Comparison of ENCODE assay signal across 19 cellular contexts in the genomic region with DNA sequence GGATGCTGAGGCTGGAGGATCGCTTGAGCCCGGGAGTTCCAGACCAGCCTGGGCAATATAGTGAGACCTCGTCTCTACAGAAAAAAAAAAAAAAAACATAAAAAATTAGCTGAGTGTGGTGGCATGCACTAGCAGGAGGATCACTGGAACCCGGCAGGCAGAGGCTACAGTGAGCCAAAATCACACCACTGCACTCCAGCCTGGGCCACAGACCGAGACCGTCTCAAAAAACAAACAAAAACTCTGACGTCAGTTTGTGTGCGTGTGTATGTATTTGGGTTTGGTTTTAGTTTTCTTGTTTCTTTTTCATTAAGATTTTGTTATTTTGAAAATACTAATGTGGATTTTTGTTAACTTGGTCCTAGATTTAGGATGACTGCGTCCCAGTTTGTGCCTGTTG. TPM values are rescaled to one million over a fixed set of nuclear protein-coding genes. Genes with fewer than 3 reads are reported as not detected.
A peak's percentile ranks its signal among the peaks of the same experiment; 100 is the strongest.
DNase-seq lines count a peak whose midpoint lies in the region; ATAC-seq and TF ChIP-seq lines count a peak whose summit lies in the region.
"Had no signal": no experiment of that assay in that cellular context is flagged by ENCODE, and none has a peak within 500 bp of the region (broad histone marks: within the 10 kb centered on the region; RNA-seq: fewer than 3 reads in every experiment).

No MANE protein-coding gene starts in this region.

- intact Hi-C loops in colonic mucosa (cut with DNase I) (loop anchor here (10.0 kb wide), 1 partner anchor 50 kb away; no protein-coding TSS in a partner anchor), right lobe of liver (cut with DNase I) (no loop called here), spleen (cut with DNase I; ENCODE audit: low total_unique reads) (no loop called here)

- no peaks in the 10 kb centered on the region for H3K9me2 ChIP-seq in GM23248 (ENCODE audit: insufficient read depth)

- no peak for TF ChIP-seq CTCF in colonic mucosa (IDR thresholded peaks at IDR 0.05)
- no peak for TF ChIP-seq CTCF in right lobe of liver (IDR thresholded peaks at IDR 0.05)
- TF ChIP-seq CTCF in spleen (IDR thresholded peaks at IDR 0.05 in 8 of 11, conservative IDR thresholded peaks at IDR 0.05 in 3 of 11) = no peak

- H3K9me3 ChIP-seq in GM23248 (ENCODE audit: low read depth) = no peaks in the 10 kb centered on the region
- no peaks in the 10 kb centered on the region for H3K9me3 ChIP-seq in colonic mucosa
- H3K9me3 ChIP-seq in right lobe of liver = no peaks in the 10 kb centered on the region
- no peaks in the 10 kb centered on the region for H3K9me3 ChIP-seq in spleen

- no peak overlapping the region for H3K4me2 ChIP-seq in GM23248 (ENCODE audit: unreplicated experiment)

- 55 to 65% methylated on average over 9 of the region's 9 CpGs for WGBS in GM23248 (ENCODE audit: low coverage in 1 of 2, low lambda C conversion rate in 2 of 2, missing lambda C conversion rate in 2 of 2), 2 experiments
- WGBS in right lobe of liver (ENCODE audit: insufficient coverage, low coverage, low lambda C conversion rate, missing lambda C conversion rate) = 41% methylated on average over 9 of the region's 9 CpGs
- 89 to 94% (median 91%) methylated on average over 9 of the region's 9 CpGs for WGBS in spleen, 5 donors

- H3K27me3 ChIP-seq in GM23248 (replicated peaks; ENCODE audit: insufficient read depth) (no peaks in the 10 kb centered on the region), colonic mucosa (no peaks in the 10 kb centered on the region), right lobe of liver (no peaks in the 10 kb centered on the region), spleen (replicated peaks in 1 of 7) (no peaks in the 10 kb centered on the region)

- DNase-seq in GM23248 (no peak), colonic mucosa (no peak), right lobe of liver (no peak), spleen (no peak), GM03348 (ENCODE audit: low spot score) (no peak), dermis blood vessel endothelial cell (no peak)
- DNase-seq in activated CD4-positive, alpha-beta T cell treated with anti-CD3 and anti-CD28 coated beads for 1 hour = no peak
- DNase-seq in NK-92 treated with Interleukin-12 subunit alpha and Interleukin-12 subunit beta, amount 100 ng/mL, for 24 hours (lab: John Stamatoyannopoulos, UW) = no peak
- DNase-seq: activated CD4-positive, alpha-beta T cell treated with anti-CD3 and anti-CD28 coated beads, Interleukin-2, amount 50 U/mL, for 4 hours; activated naive CD4-positive, alpha-beta T cell treated with Interleukin-2 at 50 U/mL for 16 hours; aorta; CD4-positive, CD25-positive, alpha-beta regulatory T cell; DND-41; NCI-H2029; NCI-H510A treated with DMSO at 0.1 percent for 48 hours; stimulated activated CD4-positive, alpha-beta T cell treated with anti-CD3 and anti-CD28 coated beads, Interleukin-15, amount 100 ng/mL, for 24 hours; T-cell had no signal

- peaks cover 30% of the 10 kb centered on the region for H3K79me2 ChIP-seq in GM23248 (ENCODE audit: insufficient read depth)

- TF ChIP-seq POLR2A in right lobe of liver (IDR thresholded peaks at IDR 0.05) = no peak
- no peak for TF ChIP-seq POLR2A in spleen (IDR thresholded peaks at IDR 0.05)

- peaks cover 27% of the 10 kb centered on the region for H3K4me1 ChIP-seq in GM23248 (ENCODE audit: insufficient read depth)
- H3K4me1 ChIP-seq in colonic mucosa = peaks cover 19% of the 10 kb centered on the region
- peaks cover 0 to 18% (median 7%) of the 10 kb centered on the region in 4 donors for H3K4me1 ChIP-seq in right lobe of liver
- H3K4me1 ChIP-seq in spleen = peaks cover 8 to 49% (median 23%) of the 10 kb centered on the region in 6 donors

- no peaks in the 10 kb centered on the region for H4K20me1 ChIP-seq in GM23248 (ENCODE audit: insufficient read depth)

- no peak overlapping the region for H2AFZ ChIP-seq in GM23248

- no peak overlapping the region for H3K9ac ChIP-seq in GM23248
- H3K9ac ChIP-seq in colonic mucosa (ENCODE audit: low read depth in 2 of 2, low read length in 2 of 2) = no peak overlapping the region

- H3K27ac ChIP-seq in GM23248 (peak overlapping the region; percentile 39; the same call in 1 of the 2 replicates), colonic mucosa (peak overlapping the region; percentile 71), right lobe of liver (peak overlapping the region in 2 of 3 donors; percentile 55 to 61), spleen (peak overlapping the region in 5 of 8 donors; percentile 29 to 61 (median 54))

- in situ Hi-C loops in GM23248 (cut with MboI) = no loop called here

- ATAC-seq in right lobe of liver = peak; percentile 15 to 68 (median 54)
- ATAC-seq: natural killer cell treated with Interleukin-12 subunit alpha and Interleukin-12 subunit beta and Interleukin-15 and Interleukin-18, amount 100 ng/mL, for 72 hours; stimulated activated memory B cell treated with anti-CD40 and anti-IgM and Interleukin-4, amounts not matched to agents 10 μg/mL and 1 μg/mL and 100 μg/mL, for 72 hours; T-cell had no signal

- H3K36me3 ChIP-seq in GM23248 (ENCODE audit: low read depth) = peaks cover 23% of the 10 kb centered on the region
- H3K36me3 ChIP-seq in colonic mucosa = no peaks in the 10 kb centered on the region
- peaks cover 3 to 16% (median 9%) of the 10 kb centered on the region in 4 donors for H3K36me3 ChIP-seq in right lobe of liver
- peaks cover 0 to 100% (median 56%) of the 10 kb centered on the region in 6 donors for H3K36me3 ChIP-seq in spleen

- no peak overlapping the region for H3K4me3 ChIP-seq in GM23248
- H3K4me3 ChIP-seq in colonic mucosa = no peak overlapping the region
- no peak overlapping the region for H3K4me3 ChIP-seq in right lobe of liver
- no peak overlapping the region for H3K4me3 ChIP-seq in spleen

- H3F3A ChIP-seq in GM23248 (ENCODE audit: insufficient read depth) = peaks cover 62% of the 10 kb centered on the region

RNA-seq across cellular contexts. Expression of a gene that starts 19.0 kb away (rescaled TPM):
- total RNA-seq in GM23248 (2014; rRNA removed; shearing (Covaris generic)) = 5.1 and 7.3 TPM in 2 replicates
- polyA plus RNA-seq in GM23248 (2016; fragmentation: Nextera tagmentation; extraction: Ambion mirVana) (7.9 and 10.7 TPM in 2 replicates), spleen (1 to 10 TPM; 5.2 to 7.0 (median 5.7) TPM)
- total RNA-seq in colonic mucosa (1 to 10 TPM; 7.1 to 8.5 TPM), right lobe of liver (1 to 10 TPM; 1.7 to 4.3 (median 3.2) TPM), spleen (10 to 100 TPM; 16.6 to 26.7 (median 22.2) TPM), dermis blood vessel endothelial cell (38.5 and 44.4 TPM in 2 replicates)

RNA-seq across cellular contexts. Expression of a gene that starts 54.7 kb away (rescaled TPM):
- total RNA-seq in GM23248 (2014; rRNA removed; shearing (Covaris generic)) = 119 and 120 TPM in 2 replicates
- 299 and 303 TPM in 2 replicates for polyA plus RNA-seq in GM23248 (2016; fragmentation: Nextera tagmentation; extraction: Ambion mirVana)
- 100 to 1,000 TPM; 187 to 212 TPM for total RNA-seq in colonic mucosa
- total RNA-seq in right lobe of liver = 100 to 1,000 TPM in 1 of 6 experiments, 10 to 100 TPM in 5; 65.0 to 119 (median 81.3) TPM
- 100 to 1,000 TPM in 2 of 7 donors, 10 to 100 TPM in 5; 83.9 to 101 (median 92.0) TPM for total RNA-seq in spleen
- polyA plus RNA-seq in spleen = 10 to 100 TPM; 47.7 to 83.0 (median 63.5) TPM
- total RNA-seq in dermis blood vessel endothelial cell = 62.5 and 141 TPM in 2 replicates
